Comparison of ENCODE assay signal across 1 cellular context in genomic region chr6:85402071-85402470, GRCh38.
TF ChIP-seq lines count a peak whose summit lies in the region.

No MANE protein-coding gene starts in this region.

TF ChIP-seq in HepG2, 621 proteins besides CTCF, POLR2A, EP300 and RAD21 (continued from another document):
- TF ChIP-seq ARID5B (CRISPR knock-in tag; IDR thresholded peaks at IDR 0.05): 0 out of 2 replicates have a peak, but pooled peaks have one; percentile 9
